Comparison of ENCODE assay signal across 1 cellular context in genomic region chr20:52302736-52303135, GRCh38.
TF ChIP-seq lines count a peak whose summit lies in the region.

No MANE protein-coding gene starts in this region.

TF ChIP-seq in HepG2, 621 proteins besides CTCF, POLR2A, EP300 and RAD21 (continued from another document):
- no peak for TF ChIP-seq LBX2 (CRISPR knock-in tag; IDR thresholded peaks at IDR 0.05; ENCODE audit: borderline replicate concordance)
- no peak for TF ChIP-seq CHD2 (IDR thresholded peaks at IDR 0.05; ENCODE audit: low read depth, low read length)
- no peak for TF ChIP-seq ZNF34 (CRISPR knock-in tag; IDR thresholded peaks at IDR 0.05; ENCODE audit: borderline replicate concordance)
- TF ChIP-seq HOXA5 (CRISPR knock-in tag; IDR thresholded peaks at IDR 0.05), result no peak
- no peak for TF ChIP-seq TBX3 (IDR thresholded peaks at IDR 0.05; ENCODE audit: borderline replicate concordance)
- TF ChIP-seq KMT2B (CRISPR knock-in tag; IDR thresholded peaks at IDR 0.05), result no peak
- no peak for TF ChIP-seq ZNF652 (CRISPR knock-in tag; IDR thresholded peaks at IDR 0.05; ENCODE audit: borderline replicate concordance, low read depth)
- TF ChIP-seq ATF6 (CRISPR knock-in tag; conservative IDR thresholded peaks at IDR 0.05), result no peak
- TF ChIP-seq HDAC2 (CRISPR knock-in tag; IDR thresholded peaks at IDR 0.05), result no peak
- TF ChIP-seq RORA (CRISPR knock-in tag; IDR thresholded peaks at IDR 0.05), result no peak
- no peak for TF ChIP-seq ZNF496 (CRISPR knock-in tag; IDR thresholded peaks at IDR 0.05; ENCODE audit: insufficient replicate concordance)
- no peak for TF ChIP-seq CBX2 (IDR thresholded peaks at IDR 0.05; ENCODE audit: low read depth, low read length)
- TF ChIP-seq CBX2 (CRISPR knock-in tag; IDR thresholded peaks at IDR 0.05; ENCODE audit: low read depth), result no peak
